Comparison of ENCODE assay signal across 8 cellular contexts in the genomic region with DNA sequence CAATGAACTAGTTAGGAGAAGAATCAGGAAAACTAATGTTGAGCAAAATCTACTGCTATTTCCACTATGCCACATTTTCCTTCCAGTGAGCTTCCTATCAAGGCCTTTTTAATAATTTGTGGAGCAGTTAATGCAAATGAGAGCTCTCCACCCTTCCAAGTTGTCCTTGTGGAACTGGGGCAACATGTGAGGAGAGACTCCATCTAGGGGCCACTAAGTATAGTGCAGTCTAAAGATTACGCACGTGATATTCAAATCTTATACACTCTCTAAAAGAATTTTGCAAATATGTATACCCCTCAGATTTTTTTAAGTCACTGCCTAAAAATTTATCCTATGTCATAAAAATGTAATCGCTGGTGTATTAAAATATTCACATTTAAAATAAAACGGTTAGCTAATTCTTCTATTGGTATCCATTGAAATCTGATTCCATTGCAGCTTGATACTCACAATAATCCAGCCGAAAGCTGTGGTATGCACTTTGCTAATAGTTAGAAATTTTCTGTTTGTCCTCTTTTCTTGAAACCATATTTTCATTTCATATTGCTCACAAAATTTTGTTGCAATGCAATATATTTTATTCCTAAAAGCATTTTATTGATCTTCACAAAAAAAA.
A peak's percentile ranks its signal among the peaks of the same experiment; 100 is the strongest.
DNase-seq lines count a peak whose midpoint lies in the region; ATAC-seq and TF ChIP-seq lines count a peak whose summit lies in the region.

No MANE protein-coding gene starts in this region.

- no peak overlapping the region for H3K18ac ChIP-seq in mesendoderm (ENCODE audit: low read length)

- no peak overlapping the region for H2BK15ac ChIP-seq in mesendoderm (replicated peaks; ENCODE audit: low read depth)

- no TSS peak for BruUV-seq in MCF 10A (replicated peaks; lab: Mats Ljungman, UMichigan)

- peaks cover 26% of the 10 kb centered on the region for H3K27me3 Mint-ChIP-seq in MCF 10A (ENCODE audit: insufficient read depth, unreplicated experiment)
- H3K27me3 Mint-ChIP-seq in naive thymus-derived CD8-positive, alpha-beta T cell: peaks cover 11 to 57% (median 22%) of the 10 kb centered on the region in 5 donors

- no peak overlapping the region for H3K4me3 ChIP-seq in mesendoderm (ENCODE audit: low read length)

- no peak overlapping the region for H3K27ac Mint-ChIP-seq in MCF 10A (ENCODE audit: low read depth, unreplicated experiment)
- no peak overlapping the region for H3K27ac Mint-ChIP-seq in naive thymus-derived CD8-positive, alpha-beta T cell

- H3K36me3 ChIP-seq in mesendoderm (ENCODE audit: control insufficient read depth, insufficient read depth, low read length): no peaks in the 10 kb centered on the region

- peaks cover 9% of the 10 kb centered on the region for H3K4me1 Mint-ChIP-seq in MCF 10A (ENCODE audit: insufficient read depth, unreplicated experiment)
- peaks cover 0 to 1% (median 0%) of the 10 kb centered on the region in 4 donors for H3K4me1 Mint-ChIP-seq in naive thymus-derived CD8-positive, alpha-beta T cell

- H3K4ac ChIP-seq in mesendoderm (ENCODE audit: low read depth, low read length): no peak overlapping the region

- H3K4me1 ChIP-seq in mesendoderm (ENCODE audit: control insufficient read depth, low read depth, low read length): no peaks in the 10 kb centered on the region

- no peak overlapping the region for H4K8ac ChIP-seq in mesendoderm (ENCODE audit: low read depth, low read length)

- H3K9me3 Mint-ChIP-seq in MCF 10A (ENCODE audit: unreplicated experiment): no peaks in the 10 kb centered on the region
- no peaks in the 10 kb centered on the region for H3K9me3 Mint-ChIP-seq in naive thymus-derived CD8-positive, alpha-beta T cell

- no peak overlapping the region for H3K23ac ChIP-seq in mesendoderm (ENCODE audit: low read length)

- H3K56ac ChIP-seq in mesendoderm (ENCODE audit: low read length): no peak overlapping the region

- H3K79me1 ChIP-seq in mesendoderm (ENCODE audit: low read length): no peaks in the 10 kb centered on the region

- POLR2A ChIA-PET in MCF 10A (lab: Yijun Ruan, JAX): no interaction called here
- POLR2A ChIA-PET in naive thymus-derived CD8-positive, alpha-beta T cell (lab: Charles Lee): no interaction called here

- no peak overlapping the region for H3K4me3 Mint-ChIP-seq in MCF 10A (ENCODE audit: unreplicated experiment)
- H3K4me3 Mint-ChIP-seq in naive thymus-derived CD8-positive, alpha-beta T cell: no peak overlapping the region

- H2AK5ac ChIP-seq in mesendoderm (ENCODE audit: low read length): no peak overlapping the region

- H3K79me2 ChIP-seq in mesendoderm (ENCODE audit: control insufficient read depth, insufficient read depth, low read length): no peaks in the 10 kb centered on the region

- ATAC-seq in GM19328 (IDR thresholded peaks at IDR 0.05; ENCODE audit: unreplicated experiment) (peak; percentile 55), GM21515 (IDR thresholded peaks at IDR 0.05; ENCODE audit: unreplicated experiment) (no peak)
- no peak for ATAC-seq in naive thymus-derived CD8-positive, alpha-beta T cell

- no peaks in the 10 kb centered on the region for H3K27me3 ChIP-seq in mesendoderm (ENCODE audit: insufficient read depth, low read length, poor library complexity)

- DNase-seq in AG09319 (ENCODE audit: extremely low read depth, low read depth) (no peak), NCI-H1694 treated with DMSO at 0.1 percent for 48 hours (lab: John Stamatoyannopoulos, UW) (peak; percentile 27), MCF 10A (ENCODE audit: unreplicated experiment) (peak; percentile 48), mesendoderm (peak; percentile 46)
- DNase-seq in activated CD4-positive, alpha-beta T cell treated with anti-CD3 and anti-CD28 coated beads for 48 hours: no peak
- no peak for DNase-seq in naive thymus-derived CD8-positive, alpha-beta T cell

- intact Hi-C loops in MCF 10A (cut with micrococcal nuclease): loop anchor here (5.0 to 10.0 kb wide), 2 partner anchors 880 to 1042 kb away; no protein-coding TSS in a partner anchor

- no peak overlapping the region for H3K4me2 ChIP-seq in mesendoderm (ENCODE audit: low read length)

- WGBS in mesendoderm (ENCODE audit: extremely low coverage, insufficient coverage, low lambda C conversion rate): no CpG with 5 or more reads among the region's 5 CpGs

- TF ChIP-seq CTCF in AG09319 (IDR thresholded peaks at IDR 0.05; ENCODE audit: low read depth, low read length): peak; percentile 77
- peak; percentile 58 for TF ChIP-seq CTCF in MCF 10A (IDR thresholded peaks at IDR 0.05; ENCODE audit: unreplicated experiment)

- H3K9ac ChIP-seq in mesendoderm (ENCODE audit: low read length): no peak overlapping the region

- H3K27ac ChIP-seq in mesendoderm (ENCODE audit: low read depth, low read length): no peak overlapping the region

- H2BK5ac ChIP-seq in mesendoderm (ENCODE audit: low read length): no peak overlapping the region

- CTCF ChIA-PET in MCF 10A (lab: Yijun Ruan, JAX): interaction anchor here (0.5 to 2.4 kb wide), 35 partner anchors 9 to 1288 kb away, joined by 3 to 21 read pairs (median 4); no protein-coding TSS in a partner anchor

- no peaks in the 10 kb centered on the region for H3K36me3 Mint-ChIP-seq in MCF 10A (ENCODE audit: insufficient read depth, unreplicated experiment)
- H3K36me3 Mint-ChIP-seq in naive thymus-derived CD8-positive, alpha-beta T cell: peaks cover 0 to 2% (median 0%) of the 10 kb centered on the region in 3 donors

- no peak overlapping the region for H2BK120ac ChIP-seq in mesendoderm (ENCODE audit: low read depth, low read length)

- H4K5ac ChIP-seq in mesendoderm (ENCODE audit: low read length): no peak overlapping the region

Comparison
In these comparisons a context has a peak if more than half of its experiments do, and no peak if none do; other contexts are left out.
1. DNase-seq: peak in NCI-H1694 treated with DMSO at 0.1 percent for 48 hours (single experiment), MCF 10A (single experiment) and mesendoderm (single experiment); none in AG09319 (single experiment), activated CD4-positive, alpha-beta T cell treated with anti-CD3 and anti-CD28 coated beads for 48 hours (single experiment) and naive thymus-derived CD8-positive, alpha-beta T cell (0 of 10).